Comparison of ENCODE assay signal across 1 cellular context in the genomic region with DNA sequence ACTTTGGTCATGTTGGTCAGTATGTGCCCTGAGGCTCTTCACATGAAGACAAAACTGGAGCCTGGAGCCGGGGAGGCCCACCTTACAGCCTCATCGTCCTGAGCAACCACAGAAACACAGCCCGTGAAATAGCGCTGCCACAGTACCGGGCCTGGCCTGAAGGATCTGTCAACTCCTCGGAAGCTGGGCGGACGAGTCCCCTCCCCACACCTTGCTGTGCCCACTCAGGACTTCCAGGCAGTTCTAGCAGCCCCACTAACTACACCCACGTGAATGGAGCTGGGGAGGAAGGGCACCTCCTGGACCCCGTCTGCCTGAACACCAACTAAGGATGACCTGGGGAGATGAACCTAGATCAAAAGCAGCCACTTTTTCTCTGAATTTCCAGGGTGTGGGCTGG.
TF ChIP-seq lines count a peak whose summit lies in the region.

No MANE protein-coding gene starts in this region.

TF ChIP-seq in HepG2, 621 proteins besides CTCF, POLR2A, EP300 and RAD21:
- TF ChIP-seq, protein P1, sequence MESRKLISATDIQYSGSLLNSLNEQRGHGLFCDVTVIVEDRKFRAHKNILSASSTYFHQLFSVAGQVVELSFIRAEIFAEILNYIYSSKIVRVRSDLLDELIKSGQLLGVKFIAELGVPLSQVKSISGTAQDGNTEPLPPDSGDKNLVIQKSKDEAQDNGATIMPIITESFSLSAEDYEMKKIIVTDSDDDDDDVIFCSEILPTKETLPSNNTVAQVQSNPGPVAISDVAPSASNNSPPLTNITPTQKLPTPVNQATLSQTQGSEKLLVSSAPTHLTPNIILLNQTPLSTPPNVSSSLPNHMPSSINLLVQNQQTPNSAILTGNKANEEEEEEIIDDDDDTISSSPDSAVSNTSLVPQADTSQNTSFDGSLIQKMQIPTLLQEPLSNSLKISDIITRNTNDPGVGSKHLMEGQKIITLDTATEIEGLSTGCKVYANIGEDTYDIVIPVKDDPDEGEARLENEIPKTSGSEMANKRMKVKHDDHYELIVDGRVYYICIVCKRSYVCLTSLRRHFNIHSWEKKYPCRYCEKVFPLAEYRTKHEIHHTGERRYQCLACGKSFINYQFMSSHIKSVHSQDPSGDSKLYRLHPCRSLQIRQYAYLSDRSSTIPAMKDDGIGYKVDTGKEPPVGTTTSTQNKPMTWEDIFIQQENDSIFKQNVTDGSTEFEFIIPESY (CRISPR knock-in tag; IDR thresholded peaks at IDR 0.05): peak; percentile 31; the same call in 1 of the 2 replicates
- no peak for TF ChIP-seq ZFP41 (CRISPR knock-in tag; IDR thresholded peaks at IDR 0.05; ENCODE audit: borderline replicate concordance)
